In genomic region chr13:28820099-28821051, GRCh38 we compare ENCODE assay signal across 8 cellular contexts. TPM values are rescaled to one million over a fixed set of nuclear protein-coding genes. Genes with fewer than 3 reads are reported as not detected.
DNase-seq lines count a peak whose midpoint lies in the region; ATAC-seq and TF ChIP-seq lines count a peak whose summit lies in the region.

TSS of gene MTUS2 (plus strand) at chr13:28820339.

- intact Hi-C loops in heart left ventricle (cut with DNase I): loop anchor here in 7 of 10 donors (2.0 to 10.0 kb wide), 7 partner anchors 134 to 544 kb away; no protein-coding TSS in a partner anchor

- no peaks in the 10 kb centered on the region for H3K36me3 Mint-ChIP-seq in activated T-helper 17 cell treated with anti-CD3 and anti-CD28 coated beads, Interleukin-2, amount 50 U/mL, for 72 hours (ENCODE audit: low read depth)

- ATAC-seq in activated T-helper 17 cell treated with anti-CD3 and anti-CD28 coated beads, Interleukin-2, amount 50 U/mL, for 72 hours (replicated peaks): peak; percentile 52
- ATAC-seq in heart left ventricle (peak; percentile 23 to 61 (median 39)), HG03571 (IDR thresholded peaks at IDR 0.05; ENCODE audit: unreplicated experiment) (no peak)

- H3K9me3 Mint-ChIP-seq in activated T-helper 17 cell treated with anti-CD3 and anti-CD28 coated beads, Interleukin-2, amount 50 U/mL, for 72 hours: no peaks in the 10 kb centered on the region

- no peaks in the 10 kb centered on the region for H3K36me3 ChIP-seq in HUES64 (ENCODE audit: insufficient read depth, low read length)
- H3K36me3 ChIP-seq in heart left ventricle: no peaks in the 10 kb centered on the region
- no peaks in the 10 kb centered on the region for H3K36me3 ChIP-seq in rectal smooth muscle tissue (ENCODE audit: control insufficient read depth, insufficient read depth, low read length)

- H3K9me3 ChIP-seq in HUES64 (ENCODE audit: insufficient read depth, low read depth, low read length): no peaks in the 10 kb centered on the region
- H3K9me3 ChIP-seq in heart left ventricle: peaks cover 0 to 8% (median 0%) of the 10 kb centered on the region in 12 donors

- WGBS in HUES64: 2% methylated on average over 88 of the region's 89 CpGs
- WGBS in heart left ventricle, 4 donors: 1 to 3% (median 2%) methylated on average over 34 to 89 of the region's 89 CpGs

- peaks cover 69% of the 10 kb centered on the region for H3K27me3 ChIP-seq in HUES64 (ENCODE audit: insufficient read depth, low read length)
- peaks cover 0 to 55% (median 15%) of the 10 kb centered on the region in 9 donors for H3K27me3 ChIP-seq in heart left ventricle
- H3K27me3 ChIP-seq in rectal smooth muscle tissue (ENCODE audit: control insufficient read depth, insufficient read depth, low read length): peaks cover 2% of the 10 kb centered on the region

- DNase-seq in NCI-H1092 treated with DMSO at 0.1 percent for 48 hours (lab: John Stamatoyannopoulos, UW): peak; percentile 43
- no peak for DNase-seq in NCI-H1092 (lab: John Stamatoyannopoulos, UW)
- DNase-seq in heart left ventricle: no peak
- no peak for DNase-seq in SIG-M5 (lab: John Stamatoyannopoulos, UW)

- no peaks in the 10 kb centered on the region for H3K4me1 ChIP-seq in HUES64 (ENCODE audit: insufficient read depth, low read length)
- H3K4me1 ChIP-seq in heart left ventricle: peaks cover 0 to 16% (median 8%) of the 10 kb centered on the region in 12 donors
- H3K4me1 ChIP-seq in rectal smooth muscle tissue (ENCODE audit: control insufficient read depth, insufficient read depth, low read length): no peaks in the 10 kb centered on the region

- H3K4me1 Mint-ChIP-seq in activated T-helper 17 cell treated with anti-CD3 and anti-CD28 coated beads, Interleukin-2, amount 50 U/mL, for 72 hours: no peaks in the 10 kb centered on the region

- no peak for TF ChIP-seq POLR2A in heart left ventricle (IDR thresholded peaks at IDR 0.05)

- peaks cover 24% of the 10 kb centered on the region for H3K27me3 Mint-ChIP-seq in activated T-helper 17 cell treated with anti-CD3 and anti-CD28 coated beads, Interleukin-2, amount 50 U/mL, for 72 hours

- TF ChIP-seq CTCF in heart left ventricle (IDR thresholded peaks at IDR 0.05): no peak

- peak within 1 kb of the TSS; percentile 65 for H3K9ac ChIP-seq in HUES64 (ENCODE audit: low read depth, low read length)
- no peak within 1 kb of the TSS for H3K9ac ChIP-seq in rectal smooth muscle tissue (ENCODE audit: low read length)

- H3K4me3 ChIP-seq in HUES64 (ENCODE audit: low read length): peak within 1 kb of the TSS; percentile 72
- H3K4me3 ChIP-seq in heart left ventricle: peak within 1 kb of the TSS; percentile 38 to 79 (median 60)
- H3K4me3 ChIP-seq in rectal smooth muscle tissue (ENCODE audit: low read length): peak within 1 kb of the TSS; percentile 59

- H3K27ac ChIP-seq in HUES64 (ENCODE audit: low read depth, low read length) (no peak within 1 kb of the TSS), heart left ventricle (peak within 1 kb of the TSS in 8 of 12 donors; percentile 5 to 67 (median 35)), rectal smooth muscle tissue (ENCODE audit: low read depth, low read length) (no peak within 1 kb of the TSS)

- H3K27ac Mint-ChIP-seq in activated T-helper 17 cell treated with anti-CD3 and anti-CD28 coated beads, Interleukin-2, amount 50 U/mL, for 72 hours: no peak within 1 kb of the TSS

- H3K4me3 Mint-ChIP-seq in activated T-helper 17 cell treated with anti-CD3 and anti-CD28 coated beads, Interleukin-2, amount 50 U/mL, for 72 hours: peak within 1 kb of the TSS; percentile 72

RNA-seq across cellular contexts. Expression of gene MTUS2, which starts in this region (rescaled TPM):
- 0.45 TPM for polyA plus RNA-seq in HUES64 (2013, experiment 1 of 2)
- 0.51 TPM for polyA plus RNA-seq in HUES64 (2013, experiment 2 of 2)
- under 1 TPM in 1 of 2 donors, not detected in 1; 0.11 TPM for total RNA-seq in activated T-helper 17 cell treated with anti-CD3 and anti-CD28 coated beads, Interleukin-2, amount 50 U/mL, for 72 hours
- total RNA-seq in heart left ventricle: 100 to 1,000 TPM in 3 of 9 donors, 10 to 100 TPM in 6; 35.9 to 174 (median 67.9) TPM
- polyA plus RNA-seq in heart left ventricle: 10 to 100 TPM; 28.7 to 75.0 TPM

Comparison
In these comparisons a context has a peak if more than half of its experiments do, and no peak if none do; other contexts are left out.
1. RNA of gene MTUS2 (total RNA-seq): 35.9 to 174 TPM in heart left ventricle; 0.11 TPM in activated T-helper 17 cell treated with anti-CD3 and anti-CD28 coated beads, Interleukin-2, amount 50 U/mL, for 72 hours; every median in the first group is over 10 times any median in the second.
2. Peak in ATAC-seq in activated T-helper 17 cell treated with anti-CD3 and anti-CD28 coated beads, Interleukin-2, amount 50 U/mL, for 72 hours; RNA of the gene not detected or under 1 TPM.
3. H3K27ac ChIP-seq: peak in heart left ventricle (8 of 12); none in HUES64 (single experiment) and rectal smooth muscle tissue (single experiment).
4. Peak in every context shown above with its lines, with median percentiles within 50 percentile points of each other: H3K4me3 ChIP-seq.